In genomic region chr12:4858385-4858784, GRCh38 we compare ENCODE assay signal across 1 cellular context.
TF ChIP-seq lines count a peak whose summit lies in the region.

No MANE protein-coding gene starts in this region.

TF ChIP-seq in GM23338, 12 proteins besides CTCF, POLR2A, EP300 and RAD21 (continued from another document):
- TF ChIP-seq, protein P1, sequence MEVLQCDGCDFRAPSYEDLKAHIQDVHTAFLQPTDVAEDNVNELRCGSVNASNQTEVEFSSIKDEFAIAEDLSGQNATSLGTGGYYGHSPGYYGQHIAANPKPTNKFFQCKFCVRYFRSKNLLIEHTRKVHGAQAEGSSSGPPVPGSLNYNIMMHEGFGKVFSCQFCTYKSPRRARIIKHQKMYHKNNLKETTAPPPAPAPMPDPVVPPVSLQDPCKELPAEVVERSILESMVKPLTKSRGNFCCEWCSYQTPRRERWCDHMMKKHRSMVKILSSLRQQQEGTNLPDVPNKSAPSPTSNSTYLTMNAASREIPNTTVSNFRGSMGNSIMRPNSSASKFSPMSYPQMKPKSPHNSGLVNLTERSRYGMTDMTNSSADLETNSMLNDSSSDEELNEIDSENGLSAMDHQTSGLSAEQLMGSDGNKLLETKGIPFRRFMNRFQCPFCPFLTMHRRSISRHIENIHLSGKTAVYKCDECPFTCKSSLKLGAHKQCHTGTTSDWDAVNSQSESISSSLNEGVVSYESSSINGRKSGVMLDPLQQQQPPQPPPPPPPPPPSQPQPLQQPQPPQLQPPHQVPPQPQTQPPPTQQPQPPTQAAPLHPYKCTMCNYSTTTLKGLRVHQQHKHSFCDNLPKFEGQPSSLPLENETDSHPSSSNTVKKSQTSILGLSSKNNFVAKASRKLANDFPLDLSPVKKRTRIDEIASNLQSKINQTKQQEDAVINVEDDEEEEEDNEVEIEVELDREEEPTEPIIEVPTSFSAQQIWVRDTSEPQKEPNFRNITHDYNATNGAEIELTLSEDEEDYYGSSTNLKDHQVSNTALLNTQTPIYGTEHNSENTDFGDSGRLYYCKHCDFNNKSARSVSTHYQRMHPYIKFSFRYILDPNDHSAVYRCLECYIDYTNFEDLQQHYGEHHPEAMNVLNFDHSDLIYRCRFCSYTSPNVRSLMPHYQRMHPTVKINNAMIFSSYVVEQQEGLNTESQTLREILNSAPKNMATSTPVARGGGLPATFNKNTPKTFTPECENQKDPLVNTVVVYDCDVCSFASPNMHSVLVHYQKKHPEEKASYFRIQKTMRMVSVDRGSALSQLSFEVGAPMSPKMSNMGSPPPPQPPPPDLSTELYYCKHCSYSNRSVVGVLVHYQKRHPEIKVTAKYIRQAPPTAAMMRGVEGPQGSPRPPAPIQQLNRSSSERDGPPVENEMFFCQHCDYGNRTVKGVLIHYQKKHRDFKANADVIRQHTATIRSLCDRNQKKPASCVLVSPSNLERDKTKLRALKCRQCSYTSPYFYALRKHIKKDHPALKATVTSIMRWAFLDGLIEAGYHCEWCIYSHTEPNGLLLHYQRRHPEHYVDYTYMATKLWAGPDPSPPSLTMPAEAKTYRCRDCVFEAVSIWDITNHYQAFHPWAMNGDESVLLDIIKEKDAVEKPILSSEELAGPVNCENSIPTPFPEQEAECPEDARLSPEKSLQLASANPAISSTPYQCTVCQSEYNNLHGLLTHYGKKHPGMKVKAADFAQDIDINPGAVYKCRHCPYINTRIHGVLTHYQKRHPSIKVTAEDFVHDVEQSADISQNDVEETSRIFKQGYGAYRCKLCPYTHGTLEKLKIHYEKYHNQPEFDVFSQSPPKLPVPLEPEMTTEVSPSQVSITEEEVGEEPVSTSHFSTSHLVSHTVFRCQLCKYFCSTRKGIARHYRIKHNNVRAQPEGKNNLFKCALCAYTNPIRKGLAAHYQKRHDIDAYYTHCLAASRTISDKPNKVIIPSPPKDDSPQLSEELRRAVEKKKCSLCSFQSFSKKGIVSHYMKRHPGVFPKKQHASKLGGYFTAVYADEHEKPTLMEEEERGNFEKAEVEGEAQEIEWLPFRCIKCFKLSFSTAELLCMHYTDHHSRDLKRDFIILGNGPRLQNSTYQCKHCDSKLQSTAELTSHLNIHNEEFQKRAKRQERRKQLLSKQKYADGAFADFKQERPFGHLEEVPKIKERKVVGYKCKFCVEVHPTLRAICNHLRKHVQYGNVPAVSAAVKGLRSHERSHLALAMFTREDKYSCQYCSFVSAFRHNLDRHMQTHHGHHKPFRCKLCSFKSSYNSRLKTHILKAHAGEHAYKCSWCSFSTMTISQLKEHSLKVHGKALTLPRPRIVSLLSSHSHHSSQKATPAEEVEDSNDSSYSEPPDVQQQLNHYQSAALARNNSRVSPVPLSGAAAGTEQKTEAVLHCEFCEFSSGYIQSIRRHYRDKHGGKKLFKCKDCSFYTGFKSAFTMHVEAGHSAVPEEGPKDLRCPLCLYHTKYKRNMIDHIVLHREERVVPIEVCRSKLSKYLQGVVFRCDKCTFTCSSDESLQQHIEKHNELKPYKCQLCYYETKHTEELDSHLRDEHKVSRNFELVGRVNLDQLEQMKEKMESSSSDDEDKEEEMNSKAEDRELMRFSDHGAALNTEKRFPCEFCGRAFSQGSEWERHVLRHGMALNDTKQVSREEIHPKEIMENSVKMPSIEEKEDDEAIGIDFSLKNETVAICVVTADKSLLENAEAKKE (CRISPR knock-in tag; IDR thresholded peaks at IDR 0.05), result no peak
- TF ChIP-seq NANOG (IDR thresholded peaks at IDR 0.05; ENCODE audit: borderline replicate concordance), result no peak
- no peak for TF ChIP-seq CREB1 (CRISPR knock-in tag; IDR thresholded peaks at IDR 0.05; ENCODE audit: low read depth)
- TF ChIP-seq POLR2AphosphoS5 (IDR thresholded peaks at IDR 0.05; ENCODE audit: low read depth), result no peak
- no peak for TF ChIP-seq ZNF331 (CRISPR knock-in tag; IDR thresholded peaks at IDR 0.05; ENCODE audit: low read depth)
- TF ChIP-seq EZH2phosphoT487 (IDR thresholded peaks at IDR 0.05; ENCODE audit: unreplicated experiment), result no peak
- TF ChIP-seq EZH2 (IDR thresholded peaks at IDR 0.05; ENCODE audit: low read depth, unreplicated experiment), result no peak
- TF ChIP-seq STAT1 (IDR thresholded peaks at IDR 0.05; ENCODE audit: unreplicated experiment), result no peak
